ENCODE assay signal across 11 cellular contexts in genomic region chr3:112643621-112644236, GRCh38. TPM values are rescaled to one million over a fixed set of nuclear protein-coding genes. Genes with fewer than 3 reads are reported as not detected.
DNase-seq lines count a peak whose midpoint lies in the region; ATAC-seq and TF ChIP-seq lines count a peak whose summit lies in the region.
"Had no signal": no experiment of that assay in that cellular context is flagged by ENCODE, and none has a peak within 500 bp of the region (broad histone marks: within the 10 kb centered on the region; RNA-seq: fewer than 3 reads in every experiment).

No MANE protein-coding gene starts in this region.

- H3K36me3 Mint-ChIP-seq in T-helper 2 cell treated with Interferon-gamma antibody and Interleukin-4, amounts not matched to agents 5 μg/mL and 100 μg/mL, for 36 hours (ENCODE audit: low read depth), result peaks cover under 1% of the 10 kb centered on the region

- no peaks in the 10 kb centered on the region for H3K9me3 Mint-ChIP-seq in T-helper 2 cell treated with Interferon-gamma antibody and Interleukin-4, amounts not matched to agents 5 μg/mL and 100 μg/mL, for 36 hours
- H3K9me3 Mint-ChIP-seq: activated T-helper 2 cell treated with anti-CD3 and anti-CD28 coated beads, Interferon-gamma antibody, Interleukin-2, Interleukin-4, amounts not matched to agents 10 μg/mL and 5 μg/mL and 100 μg/mL, durations not matched to agents 14 hours and 24 hours and 36 hours had no signal

- peaks cover 9% of the 10 kb centered on the region for H3K27me3 Mint-ChIP-seq in T-helper 2 cell treated with Interferon-gamma antibody and Interleukin-4, amounts not matched to agents 5 μg/mL and 100 μg/mL, for 36 hours (ENCODE audit: low read depth)

- peak overlapping the region; percentile 63 for H3K4me3 Mint-ChIP-seq in T-helper 2 cell treated with Interferon-gamma antibody and Interleukin-4, amounts not matched to agents 5 μg/mL and 100 μg/mL, for 36 hours

- ATAC-seq in activated CD4-positive, CD25-positive, alpha-beta regulatory T cell treated with anti-CD3 and anti-CD28 coated beads, Interleukin-2, amount 50 U/mL, for 24 hours, result peak; percentile 16 to 24
- peak; percentile 38 for ATAC-seq in stimulated activated naive CD8-positive, alpha-beta T cell treated with anti-CD3 and anti-CD28 coated beads, Interleukin-15, Interleukin-2, amounts not matched to agents 100 U/mL and 50 U/mL, for 24 hours
- no peak for ATAC-seq in HG03135 (IDR thresholded peaks at IDR 0.05; ENCODE audit: unreplicated experiment)

- DNase-seq in activated CD4-positive, CD25-positive, alpha-beta regulatory T cell treated with anti-CD3 and anti-CD28 coated beads, Interleukin-2, amount 50 U/mL, for 72 hours, result no peak
- DNase-seq in T-helper 2 cell treated with Interferon-gamma antibody and Interleukin-4, amounts not matched to agents 5 μg/mL and 100 μg/mL, for 36 hours (ENCODE audit: low spot score), result no peak
- DNase-seq in fibroblast of the aortic adventitia (ENCODE audit: low read depth) (peak; percentile 41), OCI-M1 (lab: John Stamatoyannopoulos, UW) (no peak), SW480 (ENCODE audit: low spot score) (no peak)
- no peak for DNase-seq in stimulated activated naive CD8-positive, alpha-beta T cell treated with anti-CD3 and anti-CD28 coated beads, Interleukin-15, Interleukin-2, amounts not matched to agents 100 U/mL and 50 U/mL, for 24 hours

- H3K4me3 ChIP-seq in fibroblast of the aortic adventitia (ENCODE audit: low read depth, low read length), result no peak overlapping the region
- H3K4me3 ChIP-seq: skin epidermis, testis had no signal

- peaks cover 29% of the 10 kb centered on the region for H3K4me1 Mint-ChIP-seq in T-helper 2 cell treated with Interferon-gamma antibody and Interleukin-4, amounts not matched to agents 5 μg/mL and 100 μg/mL, for 36 hours (ENCODE audit: low read depth)

- peak overlapping the region; percentile 46 for H3K27ac Mint-ChIP-seq in T-helper 2 cell treated with Interferon-gamma antibody and Interleukin-4, amounts not matched to agents 5 μg/mL and 100 μg/mL, for 36 hours
- H3K27ac Mint-ChIP-seq: activated T-helper 2 cell treated with anti-CD3 and anti-CD28 coated beads, Interferon-gamma antibody, Interleukin-2, Interleukin-4, amounts not matched to agents 10 μg/mL and 5 μg/mL and 100 μg/mL, durations not matched to agents 14 hours and 24 hours and 36 hours had no signal

- TF ChIP-seq CTCF in fibroblast of the aortic adventitia (IDR thresholded peaks at IDR 0.05; ENCODE audit: insufficient read depth, low read length), result no peak

RNA-seq across cellular contexts. Expression of gene CCDC80, which starts 2.8 kb away (rescaled TPM):
- total RNA-seq in fibroblast of the aortic adventitia (ENCODE audit: low replicate concordance), result 614 and 2,284 TPM in 2 replicates
- total RNA-seq: activated T-helper 2 cell treated with anti-CD3 and anti-CD28 coated beads, Interferon-gamma antibody, Interleukin-2, Interleukin-4, amounts not matched to agents 10 μg/mL and 5 μg/mL and 100 μg/mL, durations not matched to agents 14 hours and 24 hours and 36 hours had no signal
